Comparison of ENCODE assay signal across 8 cellular contexts in genomic region chr11:106022795-106023275, GRCh38. TPM values are rescaled to one million over a fixed set of nuclear protein-coding genes. Genes with fewer than 3 reads are reported as not detected.
DNase-seq lines count a peak whose midpoint lies in the region; ATAC-seq, FAIRE-seq and TF ChIP-seq lines count a peak whose summit lies in the region.

No MANE protein-coding gene starts in this region.

- in situ Hi-C loops in HepG2 (cut with HindIII; ENCODE audit: extremely low pct_ligation_motif_present, low pct_unique_long_range_greater_than_20kb), result loop anchor here (5.0 kb wide), 1 partner anchor 54 kb away; the partner anchor contains the start of genes AASDHPPT and KBTBD3

- peak overlapping the region; percentile 88 for H3K27ac Mint-ChIP-seq in activated CD4-positive, alpha-beta T cell treated with anti-CD3 and anti-CD28 coated beads for 36 hours

- H3K79me2 ChIP-seq in HepG2 (ENCODE audit: insufficient read depth, low read length), result peaks cover 9% of the 10 kb centered on the region

- TF ChIP-seq CTCF in adrenal gland (IDR thresholded peaks at IDR 0.05) (no peak), HepG2 (CRISPR knock-in tag; IDR thresholded peaks at IDR 0.05) (no peak)

- FAIRE-seq in HepG2 (lab: Jason Lieb, UNC), result no peak

- H3K27me3 Mint-ChIP-seq in activated CD4-positive, alpha-beta T cell treated with anti-CD3 and anti-CD28 coated beads for 36 hours, result peaks cover 4% of the 10 kb centered on the region

- H3K36me3 ChIP-seq in adrenal gland (replicated peaks in 1 of 2) (no peaks in the 10 kb centered on the region), HepG2 (replicated peaks in 1 of 2; ENCODE audit: control insufficient read depth in 1 of 2, insufficient read depth in 2 of 2, low read length in 2 of 2) (no peaks in the 10 kb centered on the region)

- POLR2A ChIA-PET in activated CD4-positive, alpha-beta T cell treated with anti-CD3 and anti-CD28 coated beads for 36 hours (lab: Charles Lee), result no interaction called here
- POLR2A ChIA-PET in HepG2 (lab: Yijun Ruan, JAX), result interaction anchor here (1.6 kb wide), 1 partner anchor 54 kb away, joined by 9 read pairs; the partner anchor contains the start of genes AASDHPPT and KBTBD3

- H3K4me2 ChIP-seq in HepG2 (ENCODE audit: low read depth, low read length), result peak overlapping the region; percentile 71

- H3K4me1 ChIP-seq in adrenal gland (replicated peaks in 1 of 2), result peaks cover 0 to 24% of the 10 kb centered on the region in 2 donors
- peaks cover 28% of the 10 kb centered on the region for H3K4me1 ChIP-seq in HepG2 (ENCODE audit: insufficient read depth, low read length)

- no peak for TF ChIP-seq EP300 in HepG2 (IDR thresholded peaks at IDR 0.05; ENCODE audit: low read depth in 2 of 2, low read length in 2 of 2)
- no peak for TF ChIP-seq EP300 in HepG2 (CRISPR knock-in tag; IDR thresholded peaks at IDR 0.05; ENCODE audit: borderline replicate concordance)

- peak overlapping the region; percentile 85 for H2AFZ ChIP-seq in HepG2 (ENCODE audit: low read length)

- BruUV-seq in HepG2 (replicated peaks; lab: Mats Ljungman, UMichigan), result TSS peak; percentile 50

- no peak for TF ChIP-seq POLR2A in adrenal gland (IDR thresholded peaks at IDR 0.05)
- no peak for TF ChIP-seq POLR2A in HepG2 (IDR thresholded peaks at IDR 0.05; ENCODE audit: insufficient read depth in 1 of 2, low read depth in 2 of 2, low read length in 2 of 2)

- no peaks in the 10 kb centered on the region for H3K27me3 ChIP-seq in adrenal gland
- H3K27me3 ChIP-seq in HepG2 (ENCODE audit: control insufficient read depth in 1 of 2, insufficient read depth in 2 of 2, low read length in 2 of 2), result no peaks in the 10 kb centered on the region

- peaks cover 26% of the 10 kb centered on the region for H3K36me3 Mint-ChIP-seq in activated CD4-positive, alpha-beta T cell treated with anti-CD3 and anti-CD28 coated beads for 36 hours (ENCODE audit: low read depth)

- H3K27ac ChIP-seq in adrenal gland, result peak overlapping the region in 3 of 5 donors; percentile 40 to 85 (median 81)
- no peak overlapping the region for H3K27ac ChIP-seq in HepG2 (ENCODE audit: extremely low read length, insufficient read depth, low read length)
- peak overlapping the region; percentile 80 for H3K27ac ChIP-seq in temporal lobe (ENCODE audit: low read depth, low read length)

- no peaks in the 10 kb centered on the region for H3K9me3 ChIP-seq in adrenal gland (replicated peaks in 1 of 3)
- H3K9me3 ChIP-seq in HepG2 (ENCODE audit: low read length), result no peaks in the 10 kb centered on the region

- intact Hi-C loops in activated CD4-positive, alpha-beta T cell treated with anti-CD3 and anti-CD28 coated beads for 36 hours (cut with DNase I, micrococcal nuclease), result loop anchor here (1.0 to 5.0 kb wide), 4 partner anchors 54 to 1434 kb away; partner anchors contain the start of genes AASDHPPT (in 2 of the 2), KBTBD3 (in 2 of the 2), CARD16 (in 1 of the 2) and CWF19L2 (in 1 of the 2)
- intact Hi-C loops in adrenal gland (cut with DNase I), result loop anchor here in 1 of 2 donors (10.0 kb wide), 1 partner anchor 52 kb away; the partner anchor contains the start of genes AASDHPPT and KBTBD3
- intact Hi-C loops in HepG2 (cut with micrococcal nuclease; ENCODE audit: unreplicated experiment), result loop anchor here (1.0 to 5.0 kb wide), 2 partner anchors 54 to 1061 kb away; partner anchors contain the start of genes AASDHPPT and KBTBD3

- no peak overlapping the region; the same call in 1 of the 2 replicates for H3K9ac ChIP-seq in HepG2 (ENCODE audit: insufficient read depth, low read depth, low read length)

- peaks cover 2% of the 10 kb centered on the region for H3K9me3 Mint-ChIP-seq in activated CD4-positive, alpha-beta T cell treated with anti-CD3 and anti-CD28 coated beads for 36 hours (ENCODE audit: low read depth)

- peaks cover 35% of the 10 kb centered on the region for H3K4me1 Mint-ChIP-seq in activated CD4-positive, alpha-beta T cell treated with anti-CD3 and anti-CD28 coated beads for 36 hours

- TF ChIP-seq RAD21 in HepG2 (CRISPR knock-in tag; IDR thresholded peaks at IDR 0.05), result no peak

- peak overlapping the region; percentile 91 for H3K4me3 Mint-ChIP-seq in activated CD4-positive, alpha-beta T cell treated with anti-CD3 and anti-CD28 coated beads for 36 hours

- H4K20me1 ChIP-seq in HepG2 (ENCODE audit: insufficient read depth, low read length), result no peaks in the 10 kb centered on the region

- WGBS in adrenal gland, 4 donors, result 89 to 95% (median 93%) methylated on average over 7 of the region's 7 CpGs
- 61% methylated on average over 7 of the region's 7 CpGs for WGBS in HepG2 (ENCODE audit: low lambda C conversion rate)

- no peak for ATAC-seq in activated CD4-positive, alpha-beta T cell treated with anti-CD3 and anti-CD28 coated beads for 36 hours
- no peak for ATAC-seq in HepG2
- ATAC-seq in HG03159 (IDR thresholded peaks at IDR 0.05; ENCODE audit: unreplicated experiment), result no peak

- peak overlapping the region in 2 of 4 donors; percentile 39 to 97 for H3K4me3 ChIP-seq in adrenal gland
- H3K4me3 ChIP-seq in HepG2 (replicated peaks in 1 of 3; ENCODE audit: insufficient read depth in 1 of 3, low read depth in 2 of 3, low read length in 3 of 3), result peak overlapping the region; percentile 48 to 74 (median 73); a peak in 5 of 6 replicates

- peak; percentile 7 for DNase-seq in activated CD4-positive, alpha-beta T cell treated with anti-CD3 and anti-CD28 coated beads for 36 hours
- DNase-seq in activated CD4-positive, alpha-beta T cell treated with anti-CD3 and anti-CD28 coated beads, Interleukin-2, amount 50 U/mL, for 1 hour, result no peak
- DNase-seq in adrenal gland, result peak in 1 of 7 donors; percentile 8
- no peak for DNase-seq in HepG2 (ENCODE audit: low spot score)
- no peak for DNase-seq in NCI-H510A treated with DMSO at 0.1 percent for 48 hours (lab: John Stamatoyannopoulos, UW)
- DNase-seq in ecto neural progenitor cell (ENCODE audit: low spot score), result no peak

- CTCF ChIA-PET in activated CD4-positive, alpha-beta T cell treated with anti-CD3 and anti-CD28 coated beads for 36 hours (lab: Charles Lee), result interaction anchor here (0.7 to 1.0 kb wide), 2 partner anchors 17 to 34 kb away, joined by 4 read pairs; no protein-coding TSS in a partner anchor
- CTCF ChIA-PET in HepG2 (lab: Yijun Ruan, JAX; ENCODE audit: low intra/inter-chr PET ratio, low total read pairs), result no interaction called here

RNA-seq across cellular contexts. Expression of gene MSANTD4, which starts 0.8 kb away (rescaled TPM):
- total RNA-seq in activated CD4-positive, alpha-beta T cell treated with anti-CD3 and anti-CD28 coated beads for 36 hours, result 10 to 100 TPM; 12.4 to 13.1 TPM
- 10 to 100 TPM in 7 of 8 donors, 1 to 10 TPM in 1; 5.0 to 24.8 (median 19.2) TPM for total RNA-seq in adrenal gland
- 10 to 100 TPM in 1 of 3 donors, 1 to 10 TPM in 2; 3.7 to 25.9 (median 8.1) TPM for polyA plus RNA-seq in adrenal gland
- total RNA-seq in HepG2 (2016; rRNA removed; fragmentation: Illumina TruSeq; extraction: Trizol), result 15.7 and 25.1 TPM in 2 replicates
- total RNA-seq in HepG2 (2016; cell fraction: cytosol; rRNA removed; fragmentation: Illumina TruSeq; extraction: Trizol; ENCODE audit: low read depth), result 1.1 and 3.2 TPM in 2 replicates
- 15.6 and 21.9 TPM in 2 replicates for total RNA-seq in HepG2 (2016; cell fraction: insoluble cytoplasmic fraction; rRNA removed; fragmentation: Illumina TruSeq; extraction: Trizol)
- 6.0 and 7.6 TPM in 2 replicates for total RNA-seq in HepG2 (2016; cell fraction: membrane; rRNA removed; fragmentation: Illumina TruSeq; extraction: Trizol)
- total RNA-seq in HepG2 (2016; cell fraction: nucleus; rRNA removed; fragmentation: Illumina TruSeq; extraction: Trizol), result 11.5 and 14.2 TPM in 2 replicates
- 3.8 and 4.4 TPM in 2 replicates for polyA plus RNA-seq in HepG2 (2011; rRNA removed)
- polyA plus RNA-seq in HepG2 (2011; cell fraction: cytosol; rRNA removed), result 2.1 and 3.3 TPM in 2 replicates
- 3.7 and 5.3 TPM in 2 replicates for polyA plus RNA-seq in HepG2 (2011; cell fraction: nucleus; rRNA removed)
- 8.6 and 9.2 TPM in 2 replicates for polyA plus RNA-seq in HepG2 (2012)
- 0.53 and 0.63 TPM in 2 replicates for polyA plus RNA-seq in HepG2 (2016; cell fraction: cytosol; fragmentation: Illumina TruSeq; extraction: Trizol; ENCODE audit: low read depth)
- 13.3 and 15.4 TPM in 2 replicates for polyA plus RNA-seq in HepG2 (2016; cell fraction: insoluble cytoplasmic fraction; fragmentation: Illumina TruSeq; extraction: Trizol; ENCODE audit: low read depth)
- 2.5 and 2.9 TPM in 2 replicates for polyA plus RNA-seq in HepG2 (2016; cell fraction: membrane; fragmentation: Illumina TruSeq; extraction: Trizol; ENCODE audit: low read depth)
- polyA plus RNA-seq in HepG2 (2016; cell fraction: nucleus; fragmentation: Illumina TruSeq; extraction: Trizol; ENCODE audit: insufficient read depth, low read depth), result 9.9 and 10.2 TPM in 2 replicates
- polyA minus RNA-seq in HepG2 (2011; rRNA and poly(A)+ RNA removed; ENCODE audit: low replicate concordance), result 2.9 and 5.6 TPM in 2 replicates
- 7.7 TPM in 2 replicates for polyA minus RNA-seq in HepG2 (2011; cell fraction: cytosol; rRNA and poly(A)+ RNA removed)
- polyA minus RNA-seq in HepG2 (2011; cell fraction: nucleus; rRNA and poly(A)+ RNA removed), result 15.2 and 21.0 TPM in 2 replicates
- total RNA-seq in temporal lobe, result 54.3 TPM

RNA-seq across cellular contexts. Expression of gene KBTBD3, which starts 54.3 kb away (rescaled TPM):
- total RNA-seq in activated CD4-positive, alpha-beta T cell treated with anti-CD3 and anti-CD28 coated beads for 36 hours, result 1 to 10 TPM; 8.9 to 9.1 TPM
- total RNA-seq in adrenal gland (10 to 100 TPM in 3 of 8 donors, 1 to 10 TPM in 4, under 1 TPM in 1; 0.97 to 13.3 (median 5.6) TPM), HepG2 (2016; rRNA removed; fragmentation: Illumina TruSeq; extraction: Trizol) (1.7 and 1.8 TPM in 2 replicates), temporal lobe (9.1 TPM)
- polyA plus RNA-seq in adrenal gland (1 to 10 TPM; 3.6 to 7.2 (median 4.0) TPM), HepG2 (2011; rRNA removed) (5.9 and 7.4 TPM in 2 replicates)
- total RNA-seq in HepG2 (2016; cell fraction: cytosol; rRNA removed; fragmentation: Illumina TruSeq; extraction: Trizol; ENCODE audit: low read depth), result 0.20 and 1.8 TPM in 2 replicates
- 2.7 and 4.4 TPM in 2 replicates for total RNA-seq in HepG2 (2016; cell fraction: insoluble cytoplasmic fraction; rRNA removed; fragmentation: Illumina TruSeq; extraction: Trizol)
- total RNA-seq in HepG2 (2016; cell fraction: membrane; rRNA removed; fragmentation: Illumina TruSeq; extraction: Trizol), result 2.0 and 2.1 TPM in 2 replicates
- total RNA-seq in HepG2 (2016; cell fraction: nucleus; rRNA removed; fragmentation: Illumina TruSeq; extraction: Trizol), result 3.1 and 4.8 TPM in 2 replicates
- 1.1 and 1.7 TPM in 2 replicates for polyA plus RNA-seq in HepG2 (2011; cell fraction: cytosol; rRNA removed)
- polyA plus RNA-seq in HepG2 (2011; cell fraction: nucleus; rRNA removed), result 0.92 and 2.1 TPM in 2 replicates
- 2.2 and 3.0 TPM in 2 replicates for polyA plus RNA-seq in HepG2 (2012)
- polyA plus RNA-seq in HepG2 (2016; cell fraction: cytosol; fragmentation: Illumina TruSeq; extraction: Trizol; ENCODE audit: low read depth), result 1.2 and 1.6 TPM in 2 replicates
- 3.0 and 4.3 TPM in 2 replicates for polyA plus RNA-seq in HepG2 (2016; cell fraction: insoluble cytoplasmic fraction; fragmentation: Illumina TruSeq; extraction: Trizol; ENCODE audit: low read depth)
- polyA plus RNA-seq in HepG2 (2016; cell fraction: membrane; fragmentation: Illumina TruSeq; extraction: Trizol; ENCODE audit: low read depth), result 1.4 and 2.3 TPM in 2 replicates
- polyA plus RNA-seq in HepG2 (2016; cell fraction: nucleus; fragmentation: Illumina TruSeq; extraction: Trizol; ENCODE audit: insufficient read depth, low read depth), result 1.8 and 3.8 TPM in 2 replicates
- polyA minus RNA-seq in HepG2 (2011; rRNA and poly(A)+ RNA removed; ENCODE audit: low replicate concordance), result 2.0 and 3.6 TPM in 2 replicates
- 0.44 and 1.3 TPM in 2 replicates for polyA minus RNA-seq in HepG2 (2011; cell fraction: cytosol; rRNA and poly(A)+ RNA removed)
- polyA minus RNA-seq in HepG2 (2011; cell fraction: nucleus; rRNA and poly(A)+ RNA removed), result 16.2 and 17.7 TPM in 2 replicates

RNA-seq across cellular contexts. Expression of gene AASDHPPT, which starts 54.6 kb away (rescaled TPM):
- total RNA-seq in activated CD4-positive, alpha-beta T cell treated with anti-CD3 and anti-CD28 coated beads for 36 hours, result 10 to 100 TPM; 28.7 to 51.0 TPM
- 10 to 100 TPM; 27.7 to 49.2 (median 39.8) TPM for total RNA-seq in adrenal gland
- polyA plus RNA-seq in adrenal gland, result 10 to 100 TPM; 13.8 to 42.8 (median 16.3) TPM
- 43.7 and 80.2 TPM in 2 replicates for total RNA-seq in HepG2 (2016; rRNA removed; fragmentation: Illumina TruSeq; extraction: Trizol)
- 3.1 and 3.5 TPM in 2 replicates for total RNA-seq in HepG2 (2016; cell fraction: cytosol; rRNA removed; fragmentation: Illumina TruSeq; extraction: Trizol; ENCODE audit: low read depth)
- total RNA-seq in HepG2 (2016; cell fraction: insoluble cytoplasmic fraction; rRNA removed; fragmentation: Illumina TruSeq; extraction: Trizol), result 46.3 and 90.6 TPM in 2 replicates
- 13.5 and 15.0 TPM in 2 replicates for total RNA-seq in HepG2 (2016; cell fraction: membrane; rRNA removed; fragmentation: Illumina TruSeq; extraction: Trizol)
- 26.3 and 30.1 TPM in 2 replicates for total RNA-seq in HepG2 (2016; cell fraction: nucleus; rRNA removed; fragmentation: Illumina TruSeq; extraction: Trizol)
- polyA plus RNA-seq in HepG2 (2011; rRNA removed), result 17.2 and 20.2 TPM in 2 replicates
- 11.5 and 14.9 TPM in 2 replicates for polyA plus RNA-seq in HepG2 (2011; cell fraction: cytosol; rRNA removed)
- 5.5 and 8.0 TPM in 2 replicates for polyA plus RNA-seq in HepG2 (2011; cell fraction: nucleus; rRNA removed)
- polyA plus RNA-seq in HepG2 (2012), result 20.8 and 29.1 TPM in 2 replicates
- 2.0 and 2.9 TPM in 2 replicates for polyA plus RNA-seq in HepG2 (2016; cell fraction: cytosol; fragmentation: Illumina TruSeq; extraction: Trizol; ENCODE audit: low read depth)
- polyA plus RNA-seq in HepG2 (2016; cell fraction: insoluble cytoplasmic fraction; fragmentation: Illumina TruSeq; extraction: Trizol; ENCODE audit: low read depth), result 71.2 and 77.4 TPM in 2 replicates
- 6.2 and 7.0 TPM in 2 replicates for polyA plus RNA-seq in HepG2 (2016; cell fraction: membrane; fragmentation: Illumina TruSeq; extraction: Trizol; ENCODE audit: low read depth)
- polyA plus RNA-seq in HepG2 (2016; cell fraction: nucleus; fragmentation: Illumina TruSeq; extraction: Trizol; ENCODE audit: insufficient read depth, low read depth), result 28.1 and 28.7 TPM in 2 replicates
- 18.1 and 47.8 TPM in 2 replicates for polyA minus RNA-seq in HepG2 (2011; rRNA and poly(A)+ RNA removed; ENCODE audit: low replicate concordance)
- 24.5 and 26.0 TPM in 2 replicates for polyA minus RNA-seq in HepG2 (2011; cell fraction: cytosol; rRNA and poly(A)+ RNA removed)
- polyA minus RNA-seq in HepG2 (2011; cell fraction: nucleus; rRNA and poly(A)+ RNA removed), result 31.3 and 31.5 TPM in 2 replicates
- 199 TPM for total RNA-seq in temporal lobe
